Comparison of ENCODE assay signal across 21 cellular contexts in genomic region chr12:88408828-88409227, GRCh38.
"Had no signal": no experiment of that assay in that cellular context is flagged by ENCODE, and none has a peak within 500 bp of the region (broad histone marks: within the 10 kb centered on the region; RNA-seq: fewer than 3 reads in every experiment).

No MANE protein-coding gene starts in this region.

- H3K4me3 ChIP-seq: adrenal gland, Peyer's patch had no signal

- DNase-seq: activated CD4-positive, alpha-beta T cell treated with anti-CD3 and anti-CD28 coated beads for 4 hours; activated CD8-positive, alpha-beta memory T cell treated with anti-CD3 and anti-CD28 coated beads, Interleukin-2, amount 50 U/mL, for 4 hours; activated CD8-positive, alpha-beta T cell treated with anti-CD3 and anti-CD28 coated beads for 36 hours; activated naive CD4-positive, alpha-beta T cell treated with anti-CD3 and anti-CD28 coated beads, Interleukin-2, amount 50 U/mL, for 16 hours; activated naive CD8-positive, alpha-beta T cell treated with anti-CD3 and anti-CD28 coated beads, Interleukin-2, amount 10 ng/mL, durations not matched to agents 7 days and 5 days; activated T-cell treated with anti-CD3 and anti-CD28 coated beads, Interleukin-2, amount 50 U/mL, for 72 hours; adrenal gland; anterior cingulate cortex; caudate nucleus; Kasumi-1; KBM-7; NCI-H1048; NCI-H146; NCI-H1930; NCI-H2171; NCI-H2227 treated with DMSO at 0.1 percent for 48 hours; NCI-H526; NCI-H82; Peyer's patch; SHP77 treated with DMSO at 0.1 percent for 48 hours had no signal

- H3K4me1 ChIP-seq: adrenal gland, Peyer's patch had no signal

- H3K27me3 Mint-ChIP-seq: activated CD8-positive, alpha-beta T cell treated with anti-CD3 and anti-CD28 coated beads for 36 hours; activated naive CD8-positive, alpha-beta T cell treated with anti-CD3 and anti-CD28 coated beads, Interleukin-2, amount 10 ng/mL, durations not matched to agents 7 days and 5 days had no signal

- H3K27ac Mint-ChIP-seq: activated CD8-positive, alpha-beta T cell treated with anti-CD3 and anti-CD28 coated beads for 36 hours; activated naive CD8-positive, alpha-beta T cell treated with anti-CD3 and anti-CD28 coated beads, Interleukin-2, amount 10 ng/mL, durations not matched to agents 7 days and 5 days; activated T-cell treated with anti-CD3 and anti-CD28 coated beads, Interleukin-2, amount 50 U/mL, for 72 hours; T-helper 1 cell treated with Interleukin-12 subunit alpha and Interleukin-12 subunit beta and Interleukin-4 antibody, amounts not matched to agents 30 μg/mL and 1 μg/mL, for 36 hours had no signal

- H3K27ac ChIP-seq: adrenal gland, Peyer's patch had no signal

- H3K27me3 ChIP-seq: adrenal gland, Peyer's patch had no signal

- ATAC-seq: activated CD8-positive, alpha-beta T cell treated with anti-CD3 and anti-CD28 coated beads for 36 hours; activated T-cell treated with anti-CD3 and anti-CD28 coated beads, Interleukin-2, amount 50 U/mL, for 72 hours had no signal

- H3K9me3 ChIP-seq: adrenal gland, Peyer's patch had no signal

- H3K4me1 Mint-ChIP-seq: activated naive CD8-positive, alpha-beta T cell treated with anti-CD3 and anti-CD28 coated beads, Interleukin-2, amount 10 ng/mL, durations not matched to agents 7 days and 5 days had no signal

- H3K4me3 Mint-ChIP-seq: activated CD8-positive, alpha-beta T cell treated with anti-CD3 and anti-CD28 coated beads for 36 hours; activated naive CD8-positive, alpha-beta T cell treated with anti-CD3 and anti-CD28 coated beads, Interleukin-2, amount 10 ng/mL, durations not matched to agents 7 days and 5 days; activated T-cell treated with anti-CD3 and anti-CD28 coated beads, Interleukin-2, amount 50 U/mL, for 72 hours; T-helper 1 cell treated with Interleukin-12 subunit alpha and Interleukin-12 subunit beta and Interleukin-4 antibody, amounts not matched to agents 30 μg/mL and 1 μg/mL, for 36 hours had no signal

- H3K36me3 ChIP-seq: adrenal gland, Peyer's patch had no signal

- H3K9me3 Mint-ChIP-seq: activated CD8-positive, alpha-beta T cell treated with anti-CD3 and anti-CD28 coated beads for 36 hours; activated naive CD8-positive, alpha-beta T cell treated with anti-CD3 and anti-CD28 coated beads, Interleukin-2, amount 10 ng/mL, durations not matched to agents 7 days and 5 days; activated T-cell treated with anti-CD3 and anti-CD28 coated beads, Interleukin-2, amount 50 U/mL, for 72 hours; T-helper 1 cell treated with Interleukin-12 subunit alpha and Interleukin-12 subunit beta and Interleukin-4 antibody, amounts not matched to agents 30 μg/mL and 1 μg/mL, for 36 hours had no signal

- H3K36me3 Mint-ChIP-seq: activated naive CD8-positive, alpha-beta T cell treated with anti-CD3 and anti-CD28 coated beads, Interleukin-2, amount 10 ng/mL, durations not matched to agents 7 days and 5 days had no signal
